Comparison of ENCODE assay signal across 1 cellular context in genomic region chr17:42317967-42318366, GRCh38.
TF ChIP-seq lines count a peak whose summit lies in the region.
"Not testable (repeated sequence)": the region's sequence is repeated elsewhere in the genome, so short reads cannot be mapped to it uniquely, and the experiment has no call there.

No MANE protein-coding gene starts in this region.

TF ChIP-seq in K562, 482 proteins besides CTCF, POLR2A, EP300 and RAD21:
- peak; percentile 87 for TF ChIP-seq DMBX1 (CRISPR knock-in tag; IDR thresholded peaks at IDR 0.05; ENCODE audit: borderline replicate concordance)
- TF ChIP-seq LARP7 (IDR thresholded peaks at IDR 0.05): 0 out of 2 replicates have a peak, but pooled peaks have one; percentile 25
- 0 out of 2 replicates have a peak, but pooled peaks have one; percentile 58 for TF ChIP-seq ZNF584 (CRISPR knock-in tag; IDR thresholded peaks at IDR 0.05; ENCODE audit: low read depth)
- TF ChIP-seq ZNF311 (CRISPR knock-in tag; IDR thresholded peaks at IDR 0.05): peak; percentile 71; the same call in 1 of the 2 replicates
- peak; percentile 75 for TF ChIP-seq MLLT1 (IDR thresholded peaks at IDR 0.05)
- peak; percentile 77 for TF ChIP-seq NFRKB (IDR thresholded peaks at IDR 0.05; ENCODE audit: low read depth)
- TF ChIP-seq PTTG1 (tag; IDR thresholded peaks at IDR 0.05; ENCODE audit: low read depth): peak; percentile 9; the same call in 1 of the 2 replicates
- peak; percentile 79; the same call in 1 of the 2 replicates for TF ChIP-seq TCF15 (CRISPR knock-in tag; IDR thresholded peaks at IDR 0.05)
- TF ChIP-seq ID3 (CRISPR knock-in tag; IDR thresholded peaks at IDR 0.05): not testable (repeated sequence)
- peak; percentile 28; the same call in 1 of the 2 replicates for TF ChIP-seq ID3 (tag; IDR thresholded peaks at IDR 0.05)
- TF ChIP-seq ELF4 (CRISPR knock-in tag; IDR thresholded peaks at IDR 0.05): 0 out of 2 replicates have a peak, but pooled peaks have one; percentile 7
- 0 out of 2 replicates have a peak, but pooled peaks have one; percentile 22 for TF ChIP-seq ZNF79 (CRISPR knock-in tag; IDR thresholded peaks at IDR 0.05; ENCODE audit: low read depth)
TF ChIP-seq in K562: peak in this region for 11; not testable (repeated sequence) for 471.
